In genomic region chr7:106348231-106348630, GRCh38 we compare ENCODE assay signal across 16 cellular contexts.
DNase-seq lines count a peak whose midpoint lies in the region; ATAC-seq and TF ChIP-seq lines count a peak whose summit lies in the region.
"Had no signal": no experiment of that assay in that cellular context is flagged by ENCODE, and none has a peak within 500 bp of the region (broad histone marks: within the 10 kb centered on the region; RNA-seq: fewer than 3 reads in every experiment).

No MANE protein-coding gene starts in this region.

- H3F3A ChIP-seq in PC-9 (ENCODE audit: insufficient read depth, low read depth) = peaks cover 31% of the 10 kb centered on the region

- TF ChIP-seq CTCF in Calu3 (IDR thresholded peaks at IDR 0.05; ENCODE audit: unreplicated experiment) (no peak), PC-9 (conservative IDR thresholded peaks at IDR 0.05) (no peak), spleen (IDR thresholded peaks at IDR 0.05 in 8 of 11, conservative IDR thresholded peaks at IDR 0.05 in 3 of 11) (no peak)

- H3K36me3 Mint-ChIP-seq in activated CD8-positive, alpha-beta memory T cell treated with anti-CD3 and anti-CD28 coated beads, Interleukin-2, amount 10 ng/mL, durations not matched to agents 7 days and 5 days = peaks cover 44% of the 10 kb centered on the region
- H3K36me3 Mint-ChIP-seq in Calu3 (ENCODE audit: insufficient read depth, unreplicated experiment) = peaks cover 27% of the 10 kb centered on the region
- H3K36me3 Mint-ChIP-seq in activated naive CD8-positive, alpha-beta T cell treated with anti-CD3 and anti-CD28 coated beads, Interleukin-2, amount 50 U/mL, for 24 hours (ENCODE audit: low read depth) = peaks cover 51% of the 10 kb centered on the region

- no peak for TF ChIP-seq POLR2A in spleen (IDR thresholded peaks at IDR 0.05)

- 0 out of 2 replicates have a peak overlapping the region, but pooled peaks have one; percentile 5 for H3K4me3 ChIP-seq in PC-9
- H3K4me3 ChIP-seq in spleen = no peak overlapping the region

- H3K4me3 Mint-ChIP-seq in activated CD8-positive, alpha-beta memory T cell treated with anti-CD3 and anti-CD28 coated beads, Interleukin-2, amount 10 ng/mL, durations not matched to agents 7 days and 5 days = no peak overlapping the region
- H3K4me3 Mint-ChIP-seq in Calu3 (ENCODE audit: low read depth, unreplicated experiment) = no peak overlapping the region
- H3K4me3 Mint-ChIP-seq in activated naive CD8-positive, alpha-beta T cell treated with anti-CD3 and anti-CD28 coated beads, Interleukin-2, amount 50 U/mL, for 24 hours = no peak overlapping the region
- H3K4me3 Mint-ChIP-seq: HFFc6 had no signal

- peaks cover 44% of the 10 kb centered on the region for H3K4me1 Mint-ChIP-seq in activated CD8-positive, alpha-beta memory T cell treated with anti-CD3 and anti-CD28 coated beads, Interleukin-2, amount 10 ng/mL, durations not matched to agents 7 days and 5 days
- H3K4me1 Mint-ChIP-seq in Calu3 (ENCODE audit: low read depth, unreplicated experiment) = peaks cover 42% of the 10 kb centered on the region
- peaks cover 54% of the 10 kb centered on the region for H3K4me1 Mint-ChIP-seq in activated naive CD8-positive, alpha-beta T cell treated with anti-CD3 and anti-CD28 coated beads, Interleukin-2, amount 50 U/mL, for 24 hours

- CTCF ChIA-PET in activated CD8-positive, alpha-beta memory T cell treated with anti-CD3 and anti-CD28 coated beads, Interleukin-2, amount 10 ng/mL, durations not matched to agents 7 days and 5 days (lab: Charles Lee) = interaction anchor here (3.4 kb wide), 1 partner anchor 64 kb away, joined by 18 read pairs; the partner anchor contains the start of gene NAMPT
- CTCF ChIA-PET in Calu3 (lab: Charles Lee) = no interaction called here
- CTCF ChIA-PET in PC-9 (lab: Charles Lee) = no interaction called here

- POLR2A ChIA-PET in PC-9 (lab: Charles Lee; ENCODE audit: unreplicated experiment) = no interaction called here

- no peak overlapping the region for H2AFZ ChIP-seq in PC-9

- H3K9me3 Mint-ChIP-seq in activated CD8-positive, alpha-beta memory T cell treated with anti-CD3 and anti-CD28 coated beads, Interleukin-2, amount 10 ng/mL, durations not matched to agents 7 days and 5 days (ENCODE audit: low read depth) = peaks cover 12% of the 10 kb centered on the region
- H3K9me3 Mint-ChIP-seq in Calu3 (ENCODE audit: low read depth, unreplicated experiment) = peaks cover 19% of the 10 kb centered on the region
- peaks cover 49% of the 10 kb centered on the region for H3K9me3 Mint-ChIP-seq in activated naive CD8-positive, alpha-beta T cell treated with anti-CD3 and anti-CD28 coated beads, Interleukin-2, amount 50 U/mL, for 24 hours

- no peak overlapping the region for H3K4me2 ChIP-seq in PC-9

- no peaks in the 10 kb centered on the region for H3K9me2 ChIP-seq in PC-9 (ENCODE audit: insufficient read depth)

- H3K27ac ChIP-seq in PC-9 = peak overlapping the region; percentile 98
- H3K27ac ChIP-seq in spleen = peak overlapping the region in 3 of 8 donors; percentile 71 to 92 (median 88)

- no peaks in the 10 kb centered on the region for H4K20me1 ChIP-seq in PC-9 (ENCODE audit: insufficient read depth)

- BruUV-seq in Calu3 (replicated peaks; lab: Mats Ljungman, UMichigan) (no TSS peak), PC-9 (replicated peaks; lab: Mats Ljungman, UMichigan) (no TSS peak)

- H3K9me3 ChIP-seq in PC-9 (ENCODE audit: insufficient read depth, low read depth) = peaks cover 40% of the 10 kb centered on the region
- H3K9me3 ChIP-seq in spleen = peaks cover 0 to 30% (median 17%) of the 10 kb centered on the region in 8 donors

- no peak for ATAC-seq in activated CD8-positive, alpha-beta memory T cell treated with anti-CD3 and anti-CD28 coated beads, Interleukin-2, amount 10 ng/mL, durations not matched to agents 7 days and 5 days
- no peak for ATAC-seq in activated naive CD8-positive, alpha-beta T cell treated with anti-CD3 and anti-CD28 coated beads, Interleukin-2, amount 50 U/mL, for 24 hours

- peak overlapping the region; percentile 99 for H3K27ac Mint-ChIP-seq in activated CD8-positive, alpha-beta memory T cell treated with anti-CD3 and anti-CD28 coated beads, Interleukin-2, amount 10 ng/mL, durations not matched to agents 7 days and 5 days
- H3K27ac Mint-ChIP-seq in Calu3 (ENCODE audit: unreplicated experiment) = peak overlapping the region; percentile 98
- peak overlapping the region; percentile 99 for H3K27ac Mint-ChIP-seq in activated naive CD8-positive, alpha-beta T cell treated with anti-CD3 and anti-CD28 coated beads, Interleukin-2, amount 50 U/mL, for 24 hours
- H3K27ac Mint-ChIP-seq: HFFc6 had no signal

- H3K4me1 ChIP-seq in PC-9 (replicated peaks; ENCODE audit: insufficient read depth) = peaks cover 38% of the 10 kb centered on the region
- peaks cover 0 to 27% (median 12%) of the 10 kb centered on the region in 6 donors for H3K4me1 ChIP-seq in spleen

- H3K27me3 ChIP-seq in PC-9 (ENCODE audit: insufficient read depth, low read depth) (no peaks in the 10 kb centered on the region), spleen (replicated peaks in 1 of 7) (peaks cover 0 to 3% (median 0%) of the 10 kb centered on the region in 7 donors)

- no peak for DNase-seq in activated CD8-positive, alpha-beta memory T cell treated with anti-CD3 and anti-CD28 coated beads, Interleukin-2, amount 10 ng/mL, durations not matched to agents 7 days and 5 days
- no peak for DNase-seq in activated CD8-positive, alpha-beta memory T cell treated with anti-CD3 and anti-CD28 coated beads for 24 hours
- DNase-seq in Calu3 (no peak), PC-9 (no peak), spleen (no peak), NCI-H1092 treated with DMSO at 0.1 percent for 48 hours (lab: John Stamatoyannopoulos, UW) (no peak)
- no peak for DNase-seq in activated naive CD8-positive, alpha-beta T cell treated with anti-CD3 and anti-CD28 coated beads, Interleukin-2, amount 50 U/mL, for 24 hours
- DNase-seq: C1 segment of cervical spinal cord, COR-L47, DMS153, HFFc6, NCI-H1417, NCI-H187 treated with DMSO at 0.1 percent for 48 hours, NCI-H345, NCI-H526, SHP77 had no signal

- H3K27me3 Mint-ChIP-seq in activated CD8-positive, alpha-beta memory T cell treated with anti-CD3 and anti-CD28 coated beads, Interleukin-2, amount 10 ng/mL, durations not matched to agents 7 days and 5 days = peaks cover under 1% of the 10 kb centered on the region
- H3K27me3 Mint-ChIP-seq in Calu3 (ENCODE audit: unreplicated experiment) = no peaks in the 10 kb centered on the region
- peaks cover 10% of the 10 kb centered on the region for H3K27me3 Mint-ChIP-seq in activated naive CD8-positive, alpha-beta T cell treated with anti-CD3 and anti-CD28 coated beads, Interleukin-2, amount 50 U/mL, for 24 hours

- no peaks in the 10 kb centered on the region; the same call in 1 of the 2 replicates for H3K79me2 ChIP-seq in PC-9 (ENCODE audit: low read depth)

- intact Hi-C loops in Calu3 (cut with micrococcal nuclease; ENCODE audit: unreplicated experiment) (loop anchor here (5.0 kb wide), 1 partner anchor 66 kb away; the partner anchor contains the start of gene NAMPT), PC-9 (cut with micrococcal nuclease; ENCODE audit: unreplicated experiment) (loop anchor here (10.0 kb wide), 1 partner anchor 427 kb away; no protein-coding TSS in a partner anchor), spleen (cut with DNase I; ENCODE audit: low total_unique reads) (no loop called here)

- H3K36me3 ChIP-seq in PC-9 (ENCODE audit: low read depth) = peaks cover 13% of the 10 kb centered on the region; the same call in 1 of the 2 replicates
- no peaks in the 10 kb centered on the region for H3K36me3 ChIP-seq in spleen
